27 cellular contexts compared by ENCODE assay signal in the genomic region with DNA sequence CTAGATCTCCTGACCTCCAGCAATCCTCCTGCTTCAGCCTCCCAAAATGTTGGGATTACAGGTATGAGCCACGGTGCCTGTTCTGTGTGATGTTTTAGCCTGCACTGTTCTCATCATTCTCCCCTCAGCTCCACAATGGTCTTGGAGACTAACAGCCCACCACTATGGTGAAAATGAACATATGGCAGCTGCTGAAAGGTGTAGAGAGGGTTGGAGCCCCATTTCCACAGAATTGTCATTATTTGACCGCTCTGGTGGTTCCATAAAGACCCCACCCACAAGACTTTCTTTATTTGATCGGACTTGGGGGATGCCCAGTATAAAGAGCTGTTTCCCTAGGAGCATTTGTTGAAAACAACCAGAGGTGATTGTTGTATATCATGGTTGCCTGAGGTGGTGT.
DNase-seq lines count a peak whose midpoint lies in the region; ATAC-seq, FAIRE-seq and TF ChIP-seq lines count a peak whose summit lies in the region.
"Had no signal": no experiment of that assay in that cellular context is flagged by ENCODE, and none has a peak within 500 bp of the region (broad histone marks: within the 10 kb centered on the region; RNA-seq: fewer than 3 reads in every experiment).

No MANE protein-coding gene starts in this region.

- H3K9me3 ChIP-seq in K562 (replicated peaks; ENCODE audit: control insufficient read depth, insufficient read depth, low read depth, low read length): peaks cover 24% of the 10 kb centered on the region
- H3K9me3 ChIP-seq: BE2C had no signal

- TF ChIP-seq EP300 in K562 (IDR thresholded peaks at IDR 0.05; ENCODE audit: low read length): no peak

- TF ChIP-seq CTCF in K562 (IDR thresholded peaks at IDR 0.05 in 2 of 3, conservative IDR thresholded peaks at IDR 0.05 in 1 of 3; ENCODE audit: insufficient read depth in 2 of 3, low read depth in 1 of 3, low read length in 3 of 3): no peak

- H3K27me3 Mint-ChIP-seq in activated CD8-positive, alpha-beta memory T cell treated with anti-CD3 and anti-CD28 coated beads, Interleukin-2, amount 10 ng/mL, durations not matched to agents 7 days and 5 days: peaks cover 31% of the 10 kb centered on the region

- H3K9me1 ChIP-seq in K562 (ENCODE audit: control insufficient read depth, insufficient read depth, low read length): peaks cover 4% of the 10 kb centered on the region

- no peak overlapping the region for H3K4me3 ChIP-seq in K562
- H3K4me3 ChIP-seq: BLaER1, GM12878 had no signal

- FAIRE-seq in K562 (lab: Jason Lieb, UNC): no peak
- FAIRE-seq: A204.1, GM12878, GM12892, GM18507 had no signal

- in situ Hi-C loops in K562 (cut with MboI): no loop called here

- no peak overlapping the region for H3K27ac ChIP-seq in K562 (ENCODE audit: extremely low read depth, low read depth, low read length)
- H3K27ac ChIP-seq: BLaER1 had no signal

- CTCF ChIA-PET in activated CD8-positive, alpha-beta memory T cell treated with anti-CD3 and anti-CD28 coated beads, Interleukin-2, amount 10 ng/mL, durations not matched to agents 7 days and 5 days (lab: Charles Lee): no interaction called here
- CTCF ChIA-PET in K562 (lab: Yijun Ruan, JAX; ENCODE audit: low intra/inter-chr PET ratio): no interaction called here

- H3K27ac Mint-ChIP-seq in activated CD8-positive, alpha-beta memory T cell treated with anti-CD3 and anti-CD28 coated beads, Interleukin-2, amount 10 ng/mL, durations not matched to agents 7 days and 5 days: no peak overlapping the region
- H3K27ac Mint-ChIP-seq: CD4-positive, alpha-beta memory T cell; CD4-positive, CD25-positive, alpha-beta regulatory T cell; CD8-positive, alpha-beta memory T cell had no signal

- intact Hi-C loops in K562 (cut with micrococcal nuclease): no loop called here

- no peak for ATAC-seq in activated CD8-positive, alpha-beta memory T cell treated with anti-CD3 and anti-CD28 coated beads, Interleukin-2, amount 10 ng/mL, durations not matched to agents 7 days and 5 days
- ATAC-seq in K562 (no peak), GM19328 (IDR thresholded peaks at IDR 0.05; ENCODE audit: unreplicated experiment) (no peak)
- ATAC-seq: GM12878 had no signal

- 5% methylated on average over 3 of the region's 3 CpGs for WGBS in K562 (ENCODE audit: insufficient coverage, low coverage, missing lambda C conversion rate)

- H3K36me3 Mint-ChIP-seq in activated CD8-positive, alpha-beta memory T cell treated with anti-CD3 and anti-CD28 coated beads, Interleukin-2, amount 10 ng/mL, durations not matched to agents 7 days and 5 days: peaks cover 9% of the 10 kb centered on the region

- no peak for TF ChIP-seq RAD21 in K562 (CRISPR knock-in tag; conservative IDR thresholded peaks at IDR 0.05 in 1 of 2, IDR thresholded peaks at IDR 0.05 in 1 of 2)

- POLR2A ChIA-PET in K562 (lab: Yijun Ruan, JAX): interaction anchor here (0.7 to 1.5 kb wide), 6 partner anchors 9 to 120 kb away, joined by 3 to 5 read pairs (median 4); no protein-coding TSS in a partner anchor

- H3K4me3 Mint-ChIP-seq in activated CD8-positive, alpha-beta memory T cell treated with anti-CD3 and anti-CD28 coated beads, Interleukin-2, amount 10 ng/mL, durations not matched to agents 7 days and 5 days: no peak overlapping the region
- H3K4me3 Mint-ChIP-seq: CD14-positive monocyte; CD4-positive, alpha-beta memory T cell; CD4-positive, CD25-positive, alpha-beta regulatory T cell; CD8-positive, alpha-beta memory T cell had no signal

- no peak overlapping the region for H3K9ac ChIP-seq in K562 (ENCODE audit: insufficient read depth in 1 of 2, low read depth in 2 of 2, low read length in 2 of 2)
- H3K9ac ChIP-seq: BLaER1 had no signal

- no peaks in the 10 kb centered on the region for H3K4me1 Mint-ChIP-seq in activated CD8-positive, alpha-beta memory T cell treated with anti-CD3 and anti-CD28 coated beads, Interleukin-2, amount 10 ng/mL, durations not matched to agents 7 days and 5 days
- H3K4me1 Mint-ChIP-seq: CD4-positive, alpha-beta memory T cell; CD4-positive, CD25-positive, alpha-beta regulatory T cell; CD8-positive, alpha-beta memory T cell had no signal

- peaks cover 10% of the 10 kb centered on the region for H3K9me3 Mint-ChIP-seq in activated CD8-positive, alpha-beta memory T cell treated with anti-CD3 and anti-CD28 coated beads, Interleukin-2, amount 10 ng/mL, durations not matched to agents 7 days and 5 days (ENCODE audit: low read depth)

- DNase-seq in activated CD8-positive, alpha-beta memory T cell treated with anti-CD3 and anti-CD28 coated beads, Interleukin-2, amount 50 U/mL, for 48 hours: peak; percentile 7
- DNase-seq in activated CD8-positive, alpha-beta memory T cell treated with anti-CD3 and anti-CD28 coated beads, Interleukin-2, amount 10 ng/mL, durations not matched to agents 7 days and 5 days: no peak
- no peak for DNase-seq in K562 (ENCODE audit: extremely low read depth in 1 of 4, low spot score in 3 of 4)
- peak; percentile 24 for DNase-seq in mesenteric fat pad (ENCODE audit: low spot score)
- no peak for DNase-seq in hippocampal formation (lab: John Stamatoyannopoulos, UW)
- DNase-seq: 8988T; ACHN; BE2C; C1 segment of cervical spinal cord; CD4-positive, alpha-beta memory T cell; CD4-positive, CD25-positive, alpha-beta regulatory T cell; CD8-positive, alpha-beta memory T cell; COR-L47; DMS 273 treated with DMSO at 0.1 percent for 48 hours; DMS153; DMS53; DMS79; DND-41; EL; GDM1 had no signal

- H2AFZ ChIP-seq in K562 (ENCODE audit: low read depth, low read length): no peak overlapping the region

- no peak for TF ChIP-seq POLR2A in K562 (conservative IDR thresholded peaks at IDR 0.05)

- H3K4me1 ChIP-seq in K562 (replicated peaks in 1 of 2; ENCODE audit: control insufficient read depth in 2 of 2, insufficient read depth in 2 of 2, low read length in 2 of 2): peaks cover 31 to 32% of the 10 kb centered on the region in 2 experiments; a peak in 4 of 5 replicates
- H3K4me1 ChIP-seq: BE2C, BLaER1 had no signal

- H3K4me2 ChIP-seq in K562 (ENCODE audit: insufficient read depth, low read length): no peak overlapping the region
- H3K4me2 ChIP-seq: BLaER1 had no signal

- no peaks in the 10 kb centered on the region for H3K36me3 ChIP-seq in K562 (ENCODE audit: control insufficient read depth, insufficient read depth, low read length)
- H3K36me3 ChIP-seq: BE2C, BLaER1 had no signal

- no peaks in the 10 kb centered on the region for H3K79me2 ChIP-seq in K562 (ENCODE audit: control insufficient read depth, insufficient read depth, low read length)

- no peaks in the 10 kb centered on the region for H4K20me1 ChIP-seq in K562 (replicated peaks; ENCODE audit: control insufficient read depth, insufficient read depth, low read length)
- H4K20me1 ChIP-seq: BLaER1 had no signal

- no TSS peak for BruUV-seq in K562 (replicated peaks; lab: Mats Ljungman, UMichigan)

- H3K27me3 ChIP-seq in K562 (ENCODE audit: control insufficient read depth in 2 of 2, insufficient read depth in 2 of 2, low read length in 2 of 2): peaks cover 0 to 6% of the 10 kb centered on the region in 2 experiments; a peak in 1 of 5 replicates
- H3K27me3 ChIP-seq: BE2C, BLaER1 had no signal

TF ChIP-seq in K562, 482 proteins besides CTCF, POLR2A, EP300 and RAD21 (continues in another document):
- TF ChIP-seq ZNF354B (CRISPR knock-in tag; IDR thresholded peaks at IDR 0.05) (no peak), SREBF1 (IDR thresholded peaks at IDR 0.05; ENCODE audit: borderline replicate concordance, low read depth, low read length) (no peak), ZNF583 (CRISPR knock-in tag; IDR thresholded peaks at IDR 0.05) (no peak), STAG1 (CRISPR knock-in tag; IDR thresholded peaks at IDR 0.05; ENCODE audit: borderline replicate concordance) (no peak), ESRRB (CRISPR knock-in tag; IDR thresholded peaks at IDR 0.05; ENCODE audit: borderline replicate concordance) (0 out of 2 replicates have a peak, but pooled peaks have one; percentile 46), TRIM24 (IDR thresholded peaks at IDR 0.05) (0 out of 4 replicates have a peak, but pooled peaks of 1 of the 2 experiments have one; percentile 16), TRIM28 (IDR thresholded peaks at IDR 0.05) (peak; percentile 80; the same call in 1 of the 2 replicates), EWSR1 (IDR thresholded peaks at IDR 0.05; ENCODE audit: borderline replicate concordance, low read depth, partially characterized antibody) (no peak), HNRNPUL1 (IDR thresholded peaks at IDR 0.05; ENCODE audit: low read length) (peak; percentile 78; the same call in 1 of the 2 replicates), MAFK (IDR thresholded peaks at IDR 0.05; ENCODE audit: low read length) (no peak)
- TF ChIP-seq, protein P1, sequence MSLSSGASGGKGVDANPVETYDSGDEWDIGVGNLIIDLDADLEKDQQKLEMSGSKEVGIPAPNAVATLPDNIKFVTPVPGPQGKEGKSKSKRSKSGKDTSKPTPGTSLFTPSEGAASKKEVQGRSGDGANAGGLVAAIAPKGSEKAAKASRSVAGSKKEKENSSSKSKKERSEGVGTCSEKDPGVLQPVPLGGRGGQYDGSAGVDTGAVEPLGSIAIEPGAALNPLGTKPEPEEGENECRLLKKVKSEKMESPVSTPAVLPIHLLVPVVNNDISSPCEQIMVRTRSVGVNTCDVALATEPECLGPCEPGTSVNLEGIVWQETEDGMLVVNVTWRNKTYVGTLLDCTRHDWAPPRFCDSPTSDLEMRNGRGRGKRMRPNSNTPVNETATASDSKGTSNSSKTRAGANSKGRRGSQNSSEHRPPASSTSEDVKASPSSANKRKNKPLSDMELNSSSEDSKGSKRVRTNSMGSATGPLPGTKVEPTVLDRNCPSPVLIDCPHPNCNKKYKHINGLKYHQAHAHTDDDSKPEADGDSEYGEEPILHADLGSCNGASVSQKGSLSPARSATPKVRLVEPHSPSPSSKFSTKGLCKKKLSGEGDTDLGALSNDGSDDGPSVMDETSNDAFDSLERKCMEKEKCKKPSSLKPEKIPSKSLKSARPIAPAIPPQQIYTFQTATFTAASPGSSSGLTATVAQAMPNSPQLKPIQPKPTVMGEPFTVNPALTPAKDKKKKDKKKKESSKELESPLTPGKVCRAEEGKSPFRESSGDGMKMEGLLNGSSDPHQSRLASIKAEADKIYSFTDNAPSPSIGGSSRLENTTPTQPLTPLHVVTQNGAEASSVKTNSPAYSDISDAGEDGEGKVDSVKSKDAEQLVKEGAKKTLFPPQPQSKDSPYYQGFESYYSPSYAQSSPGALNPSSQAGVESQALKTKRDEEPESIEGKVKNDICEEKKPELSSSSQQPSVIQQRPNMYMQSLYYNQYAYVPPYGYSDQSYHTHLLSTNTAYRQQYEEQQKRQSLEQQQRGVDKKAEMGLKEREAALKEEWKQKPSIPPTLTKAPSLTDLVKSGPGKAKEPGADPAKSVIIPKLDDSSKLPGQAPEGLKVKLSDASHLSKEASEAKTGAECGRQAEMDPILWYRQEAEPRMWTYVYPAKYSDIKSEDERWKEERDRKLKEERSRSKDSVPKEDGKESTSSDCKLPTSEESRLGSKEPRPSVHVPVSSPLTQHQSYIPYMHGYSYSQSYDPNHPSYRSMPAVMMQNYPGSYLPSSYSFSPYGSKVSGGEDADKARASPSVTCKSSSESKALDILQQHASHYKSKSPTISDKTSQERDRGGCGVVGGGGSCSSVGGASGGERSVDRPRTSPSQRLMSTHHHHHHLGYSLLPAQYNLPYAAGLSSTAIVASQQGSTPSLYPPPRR (CRISPR knock-in tag; IDR thresholded peaks at IDR 0.05; ENCODE audit: borderline replicate concordance): no peak

Comparison
In these comparisons a context has a peak if more than half of its experiments do, and no peak if none do; other contexts are left out.
1. DNase-seq: peak in activated CD8-positive, alpha-beta memory T cell treated with anti-CD3 and anti-CD28 coated beads, Interleukin-2, amount 50 U/mL, for 48 hours (single experiment) and mesenteric fat pad (single experiment); none in activated CD8-positive, alpha-beta memory T cell treated with anti-CD3 and anti-CD28 coated beads, Interleukin-2, amount 10 ng/mL, durations not matched to agents 7 days and 5 days (single experiment), K562 (0 of 4) and hippocampal formation (0 of 2).